1 cellular context compared by ENCODE assay signal in the genomic region with DNA sequence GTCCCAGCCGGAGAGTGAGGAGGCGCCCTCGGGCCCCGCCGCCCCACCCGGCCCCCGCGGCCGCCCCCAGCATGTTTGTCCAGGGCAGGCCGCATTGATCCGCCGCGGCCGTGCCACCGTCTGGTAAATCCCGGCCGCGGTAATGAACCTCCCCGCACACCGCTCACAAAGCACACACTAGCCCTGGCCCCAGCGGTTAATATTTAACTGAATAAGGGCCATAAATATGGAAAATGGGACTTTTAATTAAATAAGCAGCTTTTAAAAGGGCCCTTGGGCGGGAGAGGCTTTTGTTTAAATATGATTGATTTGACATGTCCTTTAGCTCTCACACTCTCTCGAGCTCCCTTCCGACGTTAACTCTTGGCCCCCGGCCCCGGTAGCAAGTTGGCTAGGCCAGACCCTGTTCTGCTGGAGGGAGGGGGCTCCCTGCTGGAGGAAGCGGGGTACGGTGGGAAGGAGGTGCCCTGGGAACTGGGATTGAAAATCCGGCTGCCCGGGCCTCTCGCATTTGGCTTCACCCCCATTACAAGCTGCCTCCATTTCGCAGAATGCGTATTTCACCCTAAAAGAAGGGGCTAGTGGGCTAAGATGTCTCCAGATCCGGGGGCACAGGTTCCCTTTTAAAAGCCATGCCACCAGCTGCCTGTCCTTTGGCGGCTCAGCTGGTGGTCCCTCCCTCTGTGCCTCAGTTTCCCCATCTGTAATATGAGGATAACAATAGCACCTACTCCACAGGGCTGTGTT.
TF ChIP-seq lines count a peak whose summit lies in the region.

No MANE protein-coding gene starts in this region.

TF ChIP-seq in HepG2, 621 proteins besides CTCF, POLR2A, EP300 and RAD21 (continued from another document and continues in another):
- peak; percentile 61; the same call in 1 of the 2 replicates for TF ChIP-seq KDM2A (CRISPR knock-in tag; IDR thresholded peaks at IDR 0.05; ENCODE audit: borderline replicate concordance, low read depth)
- TF ChIP-seq MED1 (CRISPR knock-in tag; IDR thresholded peaks at IDR 0.05) = peak; percentile 76
- TF ChIP-seq KLF16 (CRISPR knock-in tag; IDR thresholded peaks at IDR 0.05) = peak in 1 of 2 experiments; percentile 48; a peak in 1 of 4 replicates
- peak; percentile 71 for TF ChIP-seq ARID5B (CRISPR knock-in tag; IDR thresholded peaks at IDR 0.05)
- TF ChIP-seq ZNF710 (CRISPR knock-in tag; IDR thresholded peaks at IDR 0.05; ENCODE audit: borderline replicate concordance) = peak; percentile 1; the same call in 1 of the 2 replicates
- TF ChIP-seq NFYC (CRISPR knock-in tag; IDR thresholded peaks at IDR 0.05) = no peak
- TF ChIP-seq, protein P1, sequence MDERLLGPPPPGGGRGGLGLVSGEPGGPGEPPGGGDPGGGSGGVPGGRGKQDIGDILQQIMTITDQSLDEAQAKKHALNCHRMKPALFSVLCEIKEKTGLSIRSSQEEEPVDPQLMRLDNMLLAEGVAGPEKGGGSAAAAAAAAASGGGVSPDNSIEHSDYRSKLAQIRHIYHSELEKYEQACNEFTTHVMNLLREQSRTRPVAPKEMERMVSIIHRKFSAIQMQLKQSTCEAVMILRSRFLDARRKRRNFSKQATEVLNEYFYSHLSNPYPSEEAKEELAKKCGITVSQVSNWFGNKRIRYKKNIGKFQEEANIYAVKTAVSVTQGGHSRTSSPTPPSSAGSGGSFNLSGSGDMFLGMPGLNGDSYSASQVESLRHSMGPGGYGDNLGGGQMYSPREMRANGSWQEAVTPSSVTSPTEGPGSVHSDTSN (CRISPR knock-in tag; IDR thresholded peaks at IDR 0.05) = no peak
- TF ChIP-seq TEAD3 (CRISPR knock-in tag; optimal IDR thresholded peaks at IDR 0.05; ENCODE audit: borderline replicate concordance) = no peak
- TF ChIP-seq RCOR2 (CRISPR knock-in tag; IDR thresholded peaks at IDR 0.05) = 0 out of 2 replicates have a peak, but pooled peaks have one; percentile 15
- TF ChIP-seq MTA1 (CRISPR knock-in tag; IDR thresholded peaks at IDR 0.05; ENCODE audit: borderline replicate concordance) = peak; percentile 62; the same call in 1 of the 2 replicates
- TF ChIP-seq BCL6 (CRISPR knock-in tag; IDR thresholded peaks at IDR 0.05) = peak; percentile 79
- TF ChIP-seq FOXP1 (IDR thresholded peaks at IDR 0.05) = no peak
- TF ChIP-seq FOXP1 (CRISPR knock-in tag; IDR thresholded peaks at IDR 0.05) = peak; percentile 54
- TF ChIP-seq, protein P2, sequence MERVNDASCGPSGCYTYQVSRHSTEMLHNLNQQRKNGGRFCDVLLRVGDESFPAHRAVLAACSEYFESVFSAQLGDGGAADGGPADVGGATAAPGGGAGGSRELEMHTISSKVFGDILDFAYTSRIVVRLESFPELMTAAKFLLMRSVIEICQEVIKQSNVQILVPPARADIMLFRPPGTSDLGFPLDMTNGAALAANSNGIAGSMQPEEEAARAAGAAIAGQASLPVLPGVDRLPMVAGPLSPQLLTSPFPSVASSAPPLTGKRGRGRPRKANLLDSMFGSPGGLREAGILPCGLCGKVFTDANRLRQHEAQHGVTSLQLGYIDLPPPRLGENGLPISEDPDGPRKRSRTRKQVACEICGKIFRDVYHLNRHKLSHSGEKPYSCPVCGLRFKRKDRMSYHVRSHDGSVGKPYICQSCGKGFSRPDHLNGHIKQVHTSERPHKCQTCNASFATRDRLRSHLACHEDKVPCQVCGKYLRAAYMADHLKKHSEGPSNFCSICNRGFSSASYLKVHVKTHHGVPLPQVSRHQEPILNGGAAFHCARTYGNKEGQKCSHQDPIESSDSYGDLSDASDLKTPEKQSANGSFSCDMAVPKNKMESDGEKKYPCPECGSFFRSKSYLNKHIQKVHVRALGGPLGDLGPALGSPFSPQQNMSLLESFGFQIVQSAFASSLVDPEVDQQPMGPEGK (CRISPR knock-in tag; IDR thresholded peaks at IDR 0.05) = peak; percentile 98
- TF ChIP-seq TCF7 (IDR thresholded peaks at IDR 0.05; ENCODE audit: low read depth) = peak; percentile 74; the same call in 1 of the 2 replicates
- TF ChIP-seq, protein P3, sequence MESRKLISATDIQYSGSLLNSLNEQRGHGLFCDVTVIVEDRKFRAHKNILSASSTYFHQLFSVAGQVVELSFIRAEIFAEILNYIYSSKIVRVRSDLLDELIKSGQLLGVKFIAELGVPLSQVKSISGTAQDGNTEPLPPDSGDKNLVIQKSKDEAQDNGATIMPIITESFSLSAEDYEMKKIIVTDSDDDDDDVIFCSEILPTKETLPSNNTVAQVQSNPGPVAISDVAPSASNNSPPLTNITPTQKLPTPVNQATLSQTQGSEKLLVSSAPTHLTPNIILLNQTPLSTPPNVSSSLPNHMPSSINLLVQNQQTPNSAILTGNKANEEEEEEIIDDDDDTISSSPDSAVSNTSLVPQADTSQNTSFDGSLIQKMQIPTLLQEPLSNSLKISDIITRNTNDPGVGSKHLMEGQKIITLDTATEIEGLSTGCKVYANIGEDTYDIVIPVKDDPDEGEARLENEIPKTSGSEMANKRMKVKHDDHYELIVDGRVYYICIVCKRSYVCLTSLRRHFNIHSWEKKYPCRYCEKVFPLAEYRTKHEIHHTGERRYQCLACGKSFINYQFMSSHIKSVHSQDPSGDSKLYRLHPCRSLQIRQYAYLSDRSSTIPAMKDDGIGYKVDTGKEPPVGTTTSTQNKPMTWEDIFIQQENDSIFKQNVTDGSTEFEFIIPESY (CRISPR knock-in tag; IDR thresholded peaks at IDR 0.05) = no peak
- peak; percentile 61; the same call in 1 of the 2 replicates for TF ChIP-seq FOXO1 (CRISPR knock-in tag; IDR thresholded peaks at IDR 0.05)
- TF ChIP-seq BHLHE40 (IDR thresholded peaks at IDR 0.05; ENCODE audit: low read length) = peak; percentile 47; the same call in 1 of the 2 replicates
- TF ChIP-seq, protein P4, sequence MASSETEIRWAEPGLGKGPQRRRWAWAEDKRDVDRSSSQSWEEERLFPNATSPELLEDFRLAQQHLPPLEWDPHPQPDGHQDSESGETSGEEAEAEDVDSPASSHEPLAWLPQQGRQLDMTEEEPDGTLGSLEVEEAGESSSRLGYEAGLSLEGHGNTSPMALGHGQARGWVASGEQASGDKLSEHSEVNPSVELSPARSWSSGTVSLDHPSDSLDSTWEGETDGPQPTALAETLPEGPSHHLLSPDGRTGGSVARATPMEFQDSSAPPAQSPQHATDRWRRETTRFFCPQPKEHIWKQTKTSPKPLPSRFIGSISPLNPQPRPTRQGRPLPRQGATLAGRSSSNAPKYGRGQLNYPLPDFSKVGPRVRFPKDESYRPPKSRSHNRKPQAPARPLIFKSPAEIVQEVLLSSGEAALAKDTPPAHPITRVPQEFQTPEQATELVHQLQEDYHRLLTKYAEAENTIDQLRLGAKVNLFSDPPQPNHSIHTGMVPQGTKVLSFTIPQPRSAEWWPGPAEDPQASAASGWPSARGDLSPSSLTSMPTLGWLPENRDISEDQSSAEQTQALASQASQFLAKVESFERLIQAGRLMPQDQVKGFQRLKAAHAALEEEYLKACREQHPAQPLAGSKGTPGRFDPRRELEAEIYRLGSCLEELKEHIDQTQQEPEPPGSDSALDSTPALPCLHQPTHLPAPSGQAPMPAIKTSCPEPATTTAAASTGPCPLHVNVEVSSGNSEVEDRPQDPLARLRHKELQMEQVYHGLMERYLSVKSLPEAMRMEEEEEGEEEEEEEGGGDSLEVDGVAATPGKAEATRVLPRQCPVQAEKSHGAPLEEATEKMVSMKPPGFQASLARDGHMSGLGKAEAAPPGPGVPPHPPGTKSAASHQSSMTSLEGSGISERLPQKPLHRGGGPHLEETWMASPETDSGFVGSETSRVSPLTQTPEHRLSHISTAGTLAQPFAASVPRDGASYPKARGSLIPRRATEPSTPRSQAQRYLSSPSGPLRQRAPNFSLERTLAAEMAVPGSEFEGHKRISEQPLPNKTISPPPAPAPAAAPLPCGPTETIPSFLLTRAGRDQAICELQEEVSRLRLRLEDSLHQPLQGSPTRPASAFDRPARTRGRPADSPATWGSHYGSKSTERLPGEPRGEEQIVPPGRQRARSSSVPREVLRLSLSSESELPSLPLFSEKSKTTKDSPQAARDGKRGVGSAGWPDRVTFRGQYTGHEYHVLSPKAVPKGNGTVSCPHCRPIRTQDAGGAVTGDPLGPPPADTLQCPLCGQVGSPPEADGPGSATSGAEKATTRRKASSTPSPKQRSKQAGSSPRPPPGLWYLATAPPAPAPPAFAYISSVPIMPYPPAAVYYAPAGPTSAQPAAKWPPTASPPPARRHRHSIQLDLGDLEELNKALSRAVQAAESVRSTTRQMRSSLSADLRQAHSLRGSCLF (CRISPR knock-in tag; IDR thresholded peaks at IDR 0.05; ENCODE audit: borderline replicate concordance) = no peak
- no peak for TF ChIP-seq ZSCAN9 (CRISPR knock-in tag; IDR thresholded peaks at IDR 0.05; ENCODE audit: borderline replicate concordance)
- peak; percentile 81 for TF ChIP-seq RXRA (CRISPR knock-in tag; IDR thresholded peaks at IDR 0.05)
- peak; percentile 55 for TF ChIP-seq HNF4A (CRISPR knock-in tag; IDR thresholded peaks at IDR 0.05)
- TF ChIP-seq NR2F1 (CRISPR knock-in tag; IDR thresholded peaks at IDR 0.05) = peak in 1 of 2 experiments; percentile 37; a peak in 1 of 4 replicates
- TF ChIP-seq, protein P5, sequence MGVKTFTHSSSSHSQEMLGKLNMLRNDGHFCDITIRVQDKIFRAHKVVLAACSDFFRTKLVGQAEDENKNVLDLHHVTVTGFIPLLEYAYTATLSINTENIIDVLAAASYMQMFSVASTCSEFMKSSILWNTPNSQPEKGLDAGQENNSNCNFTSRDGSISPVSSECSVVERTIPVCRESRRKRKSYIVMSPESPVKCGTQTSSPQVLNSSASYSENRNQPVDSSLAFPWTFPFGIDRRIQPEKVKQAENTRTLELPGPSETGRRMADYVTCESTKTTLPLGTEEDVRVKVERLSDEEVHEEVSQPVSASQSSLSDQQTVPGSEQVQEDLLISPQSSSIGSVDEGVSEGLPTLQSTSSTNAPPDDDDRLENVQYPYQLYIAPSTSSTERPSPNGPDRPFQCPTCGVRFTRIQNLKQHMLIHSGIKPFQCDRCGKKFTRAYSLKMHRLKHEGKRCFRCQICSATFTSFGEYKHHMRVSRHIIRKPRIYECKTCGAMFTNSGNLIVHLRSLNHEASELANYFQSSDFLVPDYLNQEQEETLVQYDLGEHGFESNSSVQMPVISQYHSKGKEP (CRISPR knock-in tag; IDR thresholded peaks at IDR 0.05) = no peak
- TF ChIP-seq, protein P6, sequence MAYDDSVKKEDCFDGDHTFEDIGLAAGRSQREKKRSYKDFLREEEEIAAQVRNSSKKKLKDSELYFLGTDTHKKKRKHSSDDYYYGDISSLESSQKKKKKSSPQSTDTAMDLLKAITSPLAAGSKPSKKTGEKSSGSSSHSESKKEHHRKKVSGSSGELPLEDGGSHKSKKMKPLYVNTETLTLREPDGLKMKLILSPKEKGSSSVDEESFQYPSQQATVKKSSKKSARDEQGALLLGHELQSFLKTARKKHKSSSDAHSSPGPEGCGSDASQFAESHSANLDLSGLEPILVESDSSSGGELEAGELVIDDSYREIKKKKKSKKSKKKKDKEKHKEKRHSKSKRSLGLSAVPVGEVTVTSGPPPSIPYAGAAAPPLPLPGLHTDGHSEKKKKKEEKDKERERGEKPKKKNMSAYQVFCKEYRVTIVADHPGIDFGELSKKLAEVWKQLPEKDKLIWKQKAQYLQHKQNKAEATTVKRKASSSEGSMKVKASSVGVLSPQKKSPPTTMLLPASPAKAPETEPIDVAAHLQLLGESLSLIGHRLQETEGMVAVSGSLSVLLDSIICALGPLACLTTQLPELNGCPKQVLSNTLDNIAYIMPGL (CRISPR knock-in tag; IDR thresholded peaks at IDR 0.05; ENCODE audit: borderline replicate concordance in 1 of 2, low read depth in 1 of 2) = no peak
- TF ChIP-seq SIN3A (IDR thresholded peaks at IDR 0.05; ENCODE audit: borderline replicate concordance, low read depth, low read length) = no peak
- 0 out of 2 replicates have a peak, but pooled peaks have one; percentile 14 for TF ChIP-seq ZNF605 (CRISPR knock-in tag; IDR thresholded peaks at IDR 0.05)
- TF ChIP-seq MAZ (IDR thresholded peaks at IDR 0.05; ENCODE audit: borderline replicate concordance, low read depth, low read length) = peak; percentile 76; the same call in 1 of the 2 replicates
- TF ChIP-seq MAZ (CRISPR knock-in tag; IDR thresholded peaks at IDR 0.05; ENCODE audit: low read depth) = no peak
- 0 out of 2 replicates have a peak, but pooled peaks have one; percentile 18 for TF ChIP-seq CBX5 (CRISPR knock-in tag; IDR thresholded peaks at IDR 0.05; ENCODE audit: borderline replicate concordance)
- peak; percentile 80 for TF ChIP-seq ZBTB7B (CRISPR knock-in tag; IDR thresholded peaks at IDR 0.05)
